In genomic region chr4:85842540-85842939, GRCh38 we compare ENCODE assay signal across 10 cellular contexts.
DNase-seq lines count a peak whose midpoint lies in the region; ATAC-seq and TF ChIP-seq lines count a peak whose summit lies in the region.
"Had no signal": no experiment of that assay in that cellular context is flagged by ENCODE, and none has a peak within 500 bp of the region (broad histone marks: within the 10 kb centered on the region; RNA-seq: fewer than 3 reads in every experiment).

No MANE protein-coding gene starts in this region.

- H3K36me3 ChIP-seq in left ventricle myocardium inferior (peaks cover 4% of the 10 kb centered on the region), adrenal gland (replicated peaks in 1 of 2) (no peaks in the 10 kb centered on the region), lung (ENCODE audit: control insufficient read depth in 2 of 2, insufficient read depth in 2 of 2, low read length in 2 of 2) (no peaks in the 10 kb centered on the region), vagina (no peaks in the 10 kb centered on the region)
- H3K36me3 ChIP-seq: brain microvascular endothelial cell had no signal

- intact Hi-C loops in Right ventricle myocardium superior (cut with DNase I) = no loop called here
- intact Hi-C loops in left ventricle myocardium inferior (cut with micrococcal nuclease) = no loop called here
- intact Hi-C loops in adrenal gland (cut with DNase I) = no loop called here
- intact Hi-C loops in vagina (cut with DNase I) = no loop called here

- H3K4me1 ChIP-seq in left ventricle myocardium inferior (peaks cover 6% of the 10 kb centered on the region), adrenal gland (replicated peaks in 1 of 2) (no peaks in the 10 kb centered on the region), lung (ENCODE audit: control insufficient read depth in 2 of 2, insufficient read depth in 2 of 2, low read length in 2 of 2) (peaks cover 0 to 3% of the 10 kb centered on the region in 2 donors), vagina (peaks cover 34% of the 10 kb centered on the region)

- H3K4me3 ChIP-seq in left ventricle myocardium inferior (no peak overlapping the region), adrenal gland (no peak overlapping the region), lung (no peak overlapping the region), vagina (no peak overlapping the region)

- TF ChIP-seq CTCF in left ventricle myocardium inferior (IDR thresholded peaks at IDR 0.05; ENCODE audit: borderline replicate concordance) (no peak), adrenal gland (IDR thresholded peaks at IDR 0.05) (no peak), lung (IDR thresholded peaks at IDR 0.05; ENCODE audit: control extremely low read depth, extremely low read depth) (no peak), vagina (IDR thresholded peaks at IDR 0.05) (no peak)

- no peaks in the 10 kb centered on the region for H3K9me3 ChIP-seq in left ventricle myocardium inferior (replicated peaks)
- H3K9me3 ChIP-seq in adrenal gland (replicated peaks in 1 of 3) = no peaks in the 10 kb centered on the region
- H3K9me3 ChIP-seq in lung (ENCODE audit: control insufficient read depth in 2 of 2, insufficient read depth in 1 of 2, low read length in 1 of 2) = no peaks in the 10 kb centered on the region
- no peaks in the 10 kb centered on the region for H3K9me3 ChIP-seq in vagina

- 67 to 75% (median 70%) methylated on average over 7 of the region's 7 CpGs for WGBS in adrenal gland, 4 donors
- WGBS in lung, 2 donors = 24 to 44% methylated on average over 7 of the region's 7 CpGs

- ATAC-seq in Right ventricle myocardium superior (ENCODE audit: poor library complexity) (peak; percentile 84), lung (ENCODE audit: insufficient read depth, low FRiP score) (peak; percentile 77), HG03025 (IDR thresholded peaks at IDR 0.05; ENCODE audit: low FRiP score, unreplicated experiment) (no peak), GM19467 (IDR thresholded peaks at IDR 0.05; ENCODE audit: unreplicated experiment) (no peak)
- ATAC-seq: T-cell had no signal

- TF ChIP-seq POLR2A in adrenal gland (IDR thresholded peaks at IDR 0.05) (no peak), vagina (IDR thresholded peaks at IDR 0.05) (no peak)

- H3K27ac ChIP-seq in left ventricle myocardium inferior (replicated peaks) (no peak overlapping the region), adrenal gland (peak overlapping the region in 2 of 5 donors; percentile 20 to 82), lung (ENCODE audit: low read depth in 1 of 2, low read length in 1 of 2) (no peak overlapping the region), vagina (peak overlapping the region; percentile 46)
- H3K27ac ChIP-seq: brain microvascular endothelial cell had no signal

- DNase-seq in Right ventricle myocardium superior (no peak), left ventricle myocardium inferior (no peak), adrenal gland (peak in 6 of 7 donors; percentile 17 to 56 (median 35)), lung (ENCODE audit: low spot score) (no peak), vagina (ENCODE audit: extremely low spot score in 2 of 2) (no peak), cerebellar nuclear complex (lab: John Stamatoyannopoulos, UW) (no peak)
- DNase-seq: brain microvascular endothelial cell had no signal

- H3K27me3 ChIP-seq in left ventricle myocardium inferior (ENCODE audit: low read depth) (no peaks in the 10 kb centered on the region), adrenal gland (no peaks in the 10 kb centered on the region), lung (ENCODE audit: control insufficient read depth, insufficient read depth) (no peaks in the 10 kb centered on the region), vagina (no peaks in the 10 kb centered on the region)
- H3K27me3 ChIP-seq: brain microvascular endothelial cell had no signal

Comparison
In these comparisons a context has a peak if more than half of its experiments do, and no peak if none do; other contexts are left out.
1. ATAC-seq: peak in Right ventricle myocardium superior (single experiment) and lung (single experiment); none in HG03025 (single experiment) and GM19467 (single experiment).
2. DNase-seq: peak in adrenal gland (6 of 7); none in Right ventricle myocardium superior (single experiment), left ventricle myocardium inferior (single experiment), lung (single experiment), vagina (0 of 2) and cerebellar nuclear complex (0 of 2).